Comparison of ENCODE assay signal across 1 cellular context in genomic region chr16:17476414-17477259, GRCh38.
TF ChIP-seq lines count a peak whose summit lies in the region.

No MANE protein-coding gene starts in this region.

TF ChIP-seq in WTC11, 78 proteins besides CTCF, POLR2A, EP300 and RAD21 (continued from another document):
- TF ChIP-seq NR2C2 (CRISPR knock-in tag; IDR thresholded peaks at IDR 0.05), result no peak
- no peak for TF ChIP-seq AFF4 (CRISPR knock-in tag; IDR thresholded peaks at IDR 0.05; ENCODE audit: borderline replicate concordance)
- no peak for TF ChIP-seq IRF1 (CRISPR knock-in tag; IDR thresholded peaks at IDR 0.05)
- TF ChIP-seq ZNF263 (CRISPR knock-in tag; IDR thresholded peaks at IDR 0.05; ENCODE audit: low read depth), result no peak
